ENCODE assay signal across 8 cellular contexts in genomic region chr19:51097166-51097736, GRCh38. TPM values are rescaled to one million over a fixed set of nuclear protein-coding genes. Genes with fewer than 3 reads are reported as not detected.
DNase-seq lines count a peak whose midpoint lies in the region; ATAC-seq, FAIRE-seq and TF ChIP-seq lines count a peak whose summit lies in the region.

No MANE protein-coding gene starts in this region.

- no peak overlapping the region for H3K27ac ChIP-seq in thyroid gland

- peaks cover 2 to 5% of the 10 kb centered on the region in 2 donors for H3K36me3 Mint-ChIP-seq in activated T-cell treated with anti-CD3 and anti-CD28 coated beads, Interleukin-2, amount 50 U/mL, for 72 hours (ENCODE audit: insufficient read depth in 2 of 2)

- TF ChIP-seq POLR2A in H54 (IDR thresholded peaks at IDR 0.05; ENCODE audit: low read depth, low read length) (no peak), thyroid gland (IDR thresholded peaks at IDR 0.05) (no peak)

- H3K9me3 ChIP-seq in thyroid gland: no peaks in the 10 kb centered on the region

- H3K9me3 Mint-ChIP-seq in activated T-cell treated with anti-CD3 and anti-CD28 coated beads, Interleukin-2, amount 50 U/mL, for 72 hours: no peaks in the 10 kb centered on the region

- WGBS in thyroid gland, 2 donors: 13 to 17% methylated on average over 7 to 8 of the region's 8 CpGs

- peak overlapping the region; percentile 20 for H3K27ac Mint-ChIP-seq in activated T-cell treated with anti-CD3 and anti-CD28 coated beads, Interleukin-2, amount 50 U/mL, for 72 hours

- TF ChIP-seq CTCF in thyroid gland (IDR thresholded peaks at IDR 0.05): peak in 5 of 6 experiments; percentile 35 to 78 (median 50)

- peaks cover 0 to 5% of the 10 kb centered on the region in 2 donors for H3K36me3 ChIP-seq in thyroid gland

- peak; percentile 46 to 65 for ATAC-seq in activated T-cell treated with anti-CD3 and anti-CD28 coated beads, Interleukin-2, amount 50 U/mL, for 72 hours (replicated peaks in 1 of 2)

- H3K4me1 ChIP-seq in thyroid gland: peaks cover 21 to 25% of the 10 kb centered on the region in 2 donors

- no peaks in the 10 kb centered on the region for H3K27me3 Mint-ChIP-seq in activated T-cell treated with anti-CD3 and anti-CD28 coated beads, Interleukin-2, amount 50 U/mL, for 72 hours (ENCODE audit: low read depth)

- no peaks in the 10 kb centered on the region for H3K27me3 ChIP-seq in thyroid gland

- DNase-seq in AML-193 (lab: John Stamatoyannopoulos, UW) (peak; percentile 19 to 22), H54 (ENCODE audit: insufficient read length, low spot score) (peak; percentile 72), OCI-M1 (lab: John Stamatoyannopoulos, UW) (peak; percentile 57), fibroblast of peridontal ligament (ENCODE audit: extremely low read depth) (peak; percentile 11), nucleus accumbens (lab: John Stamatoyannopoulos, UW) (peak in 29 of 56 donors; percentile 1 to 60 (median 17)), thyroid gland (peak; percentile 49 to 75), NCI-H128 (lab: John Stamatoyannopoulos, UW; ENCODE audit: unreplicated experiment) (no peak)
- DNase-seq in activated T-cell treated with anti-CD3 and anti-CD28 coated beads, Interleukin-2, amount 50 U/mL, for 72 hours: peak; percentile 72 to 81

- peak; percentile 30 for FAIRE-seq in H54 (lab: Jason Lieb, UNC)

- H3K4me3 ChIP-seq in thyroid gland (replicated peaks in 1 of 3): no peak overlapping the region

- H3K4me3 Mint-ChIP-seq in activated T-cell treated with anti-CD3 and anti-CD28 coated beads, Interleukin-2, amount 50 U/mL, for 72 hours: no peak overlapping the region

- peaks cover 17% of the 10 kb centered on the region for H3K4me1 Mint-ChIP-seq in activated T-cell treated with anti-CD3 and anti-CD28 coated beads, Interleukin-2, amount 50 U/mL, for 72 hours (ENCODE audit: low read depth)

- intact Hi-C loops in thyroid gland (cut with DNase I): loop anchor here (5.0 kb wide), 1 partner anchor 75 kb away; no protein-coding TSS in a partner anchor

RNA-seq across cellular contexts. Expression of gene CTU1, which starts 11.0 kb away (rescaled TPM):
- total RNA-seq in activated T-cell treated with anti-CD3 and anti-CD28 coated beads, Interleukin-2, amount 50 U/mL, for 72 hours: 10 to 100 TPM; 10.7 to 11.9 TPM
- total RNA-seq in thyroid gland: 10 to 100 TPM in 2 of 4 donors, 1 to 10 TPM in 2; 7.5 to 13.6 (median 9.3) TPM

RNA-seq across cellular contexts. Expression of gene KLK14, which starts 14.6 kb away (rescaled TPM):
- total RNA-seq in activated T-cell treated with anti-CD3 and anti-CD28 coated beads, Interleukin-2, amount 50 U/mL, for 72 hours: 1 to 10 TPM in 1 of 2 donors, under 1 TPM in 1; 0.69 to 1.2 TPM
- not detected for total RNA-seq in thyroid gland

RNA-seq across cellular contexts. Expression of gene SIGLEC9, which starts 27.5 kb away (rescaled TPM):
- 1 to 10 TPM in 1 of 2 donors, under 1 TPM in 1; 0.74 to 1.6 TPM for total RNA-seq in activated T-cell treated with anti-CD3 and anti-CD28 coated beads, Interleukin-2, amount 50 U/mL, for 72 hours
- total RNA-seq in thyroid gland: 1 to 10 TPM; 1.2 to 3.1 (median 1.9) TPM

RNA-seq across cellular contexts. Expression of gene KLK13, which starts 32.4 kb away (rescaled TPM):
- total RNA-seq in activated T-cell treated with anti-CD3 and anti-CD28 coated beads, Interleukin-2, amount 50 U/mL, for 72 hours: not detected
- total RNA-seq in thyroid gland: under 1 TPM in 2 of 4 donors, not detected in 2; 0.22 to 0.73 TPM

RNA-seq across cellular contexts. Expression of gene SIGLEC7, which starts 44.9 kb away (rescaled TPM):
- total RNA-seq in activated T-cell treated with anti-CD3 and anti-CD28 coated beads, Interleukin-2, amount 50 U/mL, for 72 hours: not detected
- 1 to 10 TPM in 1 of 4 donors, under 1 TPM in 1, not detected in 2; 0.54 to 1.0 TPM for total RNA-seq in thyroid gland
